Comparison of ENCODE assay signal across 22 cellular contexts in genomic region chr12:95343461-95344230, GRCh38.
"Had no signal": no experiment of that assay in that cellular context is flagged by ENCODE, and none has a peak within 500 bp of the region (broad histone marks: within the 10 kb centered on the region; RNA-seq: fewer than 3 reads in every experiment).

No MANE protein-coding gene starts in this region.

- H3K9me3 Mint-ChIP-seq: immature natural killer cell; stimulated activated naive CD8-positive, alpha-beta T cell treated with anti-CD3 and anti-CD28 coated beads, Interleukin-15, amount 100 ng/mL, for 72 hours had no signal

- H3K36me3 Mint-ChIP-seq: immature natural killer cell; naive B cell; stimulated activated naive B cell treated with anti-CD40 and anti-IgM and Interleukin-4, amounts not matched to agents 10 μg/mL and 1 μg/mL and 100 μg/mL, for 72 hours had no signal

- H3K4me1 ChIP-seq: gastroesophageal sphincter, right atrium auricular region, transverse colon had no signal

- H3K4me3 Mint-ChIP-seq: immature natural killer cell; naive B cell; nephron progenitor cell; stimulated activated naive B cell treated with anti-CD40 and anti-IgM and Interleukin-4, amounts not matched to agents 10 μg/mL and 1 μg/mL and 100 μg/mL, for 72 hours; stimulated activated naive CD8-positive, alpha-beta T cell treated with anti-CD3 and anti-CD28 coated beads, Interleukin-15, amount 100 ng/mL, for 72 hours had no signal

- H3K27ac ChIP-seq: coronary artery, gastroesophageal sphincter, left ventricle myocardium inferior, neutrophil, right atrium auricular region, sigmoid colon, skin epidermis, thoracic aorta, transverse colon had no signal

- H3K4me3 ChIP-seq: coronary artery, gastroesophageal sphincter, left ventricle myocardium inferior, lung, right atrium auricular region, sigmoid colon, skin epidermis, thoracic aorta, transverse colon had no signal

- H3K9me3 ChIP-seq: gastroesophageal sphincter, neutrophil, right atrium auricular region, sigmoid colon, thoracic aorta, transverse colon had no signal

- H3K27me3 Mint-ChIP-seq: stimulated activated naive CD8-positive, alpha-beta T cell treated with anti-CD3 and anti-CD28 coated beads, Interleukin-15, amount 100 ng/mL, for 72 hours had no signal

- H3K4me1 Mint-ChIP-seq: immature natural killer cell; naive B cell; nephron progenitor cell; stimulated activated naive B cell treated with anti-CD40 and anti-IgM and Interleukin-4, amounts not matched to agents 10 μg/mL and 1 μg/mL and 100 μg/mL, for 72 hours had no signal

- ATAC-seq: esophagus mucosa; gastroesophageal sphincter; left cardiac atrium; stimulated activated naive B cell treated with anti-CD40 and anti-IgM and Interleukin-4, amounts not matched to agents 10 μg/mL and 1 μg/mL and 100 μg/mL, for 72 hours; stimulated activated naive CD8-positive, alpha-beta T cell treated with anti-CD3 and anti-CD28 coated beads, Interleukin-15, amount 100 ng/mL, for 72 hours had no signal

- H3K27ac Mint-ChIP-seq: immature natural killer cell; naive B cell; nephron progenitor cell; stimulated activated naive B cell treated with anti-CD40 and anti-IgM and Interleukin-4, amounts not matched to agents 10 μg/mL and 1 μg/mL and 100 μg/mL, for 72 hours had no signal

- H3K27me3 ChIP-seq: gastroesophageal sphincter, neutrophil, right atrium auricular region, sigmoid colon, transverse colon had no signal

- H3K36me3 ChIP-seq: gastroesophageal sphincter, left ventricle myocardium inferior, neutrophil, right atrium auricular region, sigmoid colon, thoracic aorta, transverse colon had no signal

- DNase-seq: effector CD8-positive, alpha-beta T cell; immature natural killer cell; kidney; left cardiac atrium; left ventricle myocardium inferior; mesenchymal stem cell; naive B cell; nephron progenitor cell; sigmoid colon; stimulated activated CD4-positive, alpha-beta T cell treated with anti-CD3 and anti-CD28 coated beads, Interleukin-2, amount 100 ng/mL, for 24 hours; stimulated activated CD4-positive, alpha-beta T cell treated with anti-CD3 and anti-CD28 coated beads, Interleukin-4, amount 100 ng/mL, for 4 hours; stimulated activated naive B cell treated with anti-CD40 and anti-IgM and Interleukin-4, amounts not matched to agents 10 μg/mL and 1 μg/mL and 100 μg/mL, for 72 hours; stimulated activated naive CD8-positive, alpha-beta T cell treated with anti-CD3 and anti-CD28 coated beads, Interleukin-15, amount 100 ng/mL, for 72 hours; transverse colon had no signal
